In the genomic region with DNA sequence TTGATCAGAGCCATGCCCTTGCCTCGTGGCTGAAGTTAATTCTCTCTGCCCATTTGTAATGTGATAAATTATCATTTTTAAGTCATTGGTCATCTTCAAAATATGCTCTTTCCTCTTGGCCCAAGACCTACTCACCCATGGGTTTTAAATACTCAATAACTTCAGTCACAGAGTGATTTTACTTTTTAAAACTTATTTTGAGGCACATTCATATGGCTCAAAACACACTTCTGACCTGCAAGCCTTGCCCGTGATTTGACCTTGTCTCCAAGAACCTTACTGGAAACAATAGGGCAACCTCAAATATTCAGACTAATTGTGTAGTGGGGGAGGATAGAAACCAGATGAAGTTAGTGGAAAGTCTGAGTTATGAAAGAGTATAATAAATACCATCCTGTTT, we compare ENCODE assay signal across 1 cellular context.
TF ChIP-seq lines count a peak whose summit lies in the region.

No MANE protein-coding gene starts in this region.

TF ChIP-seq in IMR-90, 13 proteins besides CTCF, POLR2A, EP300 and RAD21 (continued from another document):
- TF ChIP-seq NFE2L2 (IDR thresholded peaks at IDR 0.05; ENCODE audit: low read depth, low read length): no peak
